ENCODE assay signal across 31 cellular contexts in genomic region chr15:82549199-82549665, GRCh38.
"Had no signal": no experiment of that assay in that cellular context is flagged by ENCODE, and none has a peak within 500 bp of the region (broad histone marks: within the 10 kb centered on the region; RNA-seq: fewer than 3 reads in every experiment).

No MANE protein-coding gene starts in this region.

- H3K4me3 Mint-ChIP-seq: activated B cell treated with CpG ODN at 0.5 μM for 24 hours; activated CD8-positive, alpha-beta T cell treated with anti-CD3 and anti-CD28 coated beads for 36 hours; activated naive CD8-positive, alpha-beta T cell; activated T-cell treated with anti-CD3 and anti-CD28 coated beads, Interleukin-2, amount 50 U/mL, for 24 hours; activated T-cell treated with anti-CD3 and anti-CD28 coated beads, Interleukin-2, amount 50 U/mL, for 72 hours; endodermal cell; T-helper 17 cell; T-helper 2 cell treated with Interferon-gamma antibody and Interleukin-4, amounts not matched to agents 5 μg/mL and 100 μg/mL, for 36 hours had no signal

- H3K27ac ChIP-seq: brain microvascular endothelial cell, dorsolateral prefrontal cortex, gastrocnemius medialis, heart left ventricle, WERI-Rb-1 had no signal

- H3K9me3 ChIP-seq: gastrocnemius medialis, heart left ventricle had no signal

- H3K27me3 ChIP-seq: brain microvascular endothelial cell, dorsolateral prefrontal cortex, gastrocnemius medialis, heart left ventricle had no signal

- DNase-seq: activated B cell treated with CpG ODN at 0.5 μM for 24 hours; activated CD4-positive, alpha-beta T cell treated with anti-CD3 and anti-CD28 coated beads, Interleukin-2, amount 50 U/mL, for 1 hour; activated CD8-positive, alpha-beta memory T cell treated with anti-CD3 and anti-CD28 coated beads, Interleukin-2, amount 50 U/mL, for 48 hours; activated effector memory CD4-positive, alpha-beta T cell treated with Interleukin-2 at 50 U/mL for 16 hours; activated gamma-delta T cell treated with Interleukin-2 at 50 U/mL for 16 hours; activated naive CD4-positive, alpha-beta T cell treated with anti-CD3 and anti-CD28 coated beads, Interleukin-2, amount 50 U/mL, for 16 hours; activated naive CD4-positive, alpha-beta T cell treated with Interleukin-2 at 50 U/mL for 16 hours; activated T-cell treated with anti-CD3 and anti-CD28 coated beads for 4 hours; activated T-cell treated with anti-CD3 and anti-CD28 coated beads, Interleukin-2, amount 50 U/mL, for 24 hours; amniotic stem cell; anterior cingulate cortex; brain microvascular endothelial cell; caudate nucleus; dorsolateral prefrontal cortex; effector memory CD4-positive, alpha-beta T cell; endodermal cell; gastrocnemius medialis; glutamatergic neuron; heart left ventricle; T-helper 1 cell; T-helper 17 cell; T1000; WERI-Rb-1 had no signal

- H3K36me3 ChIP-seq: brain microvascular endothelial cell, gastrocnemius medialis had no signal

- FAIRE-seq: astrocyte, bronchial epithelial cell, colon had no signal

- H3K4me3 ChIP-seq: dorsolateral prefrontal cortex, gastrocnemius medialis, heart left ventricle had no signal

- ATAC-seq: esophagus mucosa, gastrocnemius medialis, heart left ventricle, T-helper 17 cell had no signal

- H3K27me3 Mint-ChIP-seq: activated CD8-positive, alpha-beta T cell treated with anti-CD3 and anti-CD28 coated beads for 36 hours; activated naive CD8-positive, alpha-beta T cell had no signal

- H3K4me1 ChIP-seq: heart left ventricle had no signal

- H3K27ac Mint-ChIP-seq: activated B cell treated with CpG ODN at 0.5 μM for 24 hours; activated CD8-positive, alpha-beta T cell treated with anti-CD3 and anti-CD28 coated beads for 36 hours; activated naive CD8-positive, alpha-beta T cell; activated T-cell treated with anti-CD3 and anti-CD28 coated beads, Interleukin-2, amount 50 U/mL, for 24 hours; activated T-cell treated with anti-CD3 and anti-CD28 coated beads, Interleukin-2, amount 50 U/mL, for 72 hours; endodermal cell; T-helper 17 cell; T-helper 2 cell treated with Interferon-gamma antibody and Interleukin-4, amounts not matched to agents 5 μg/mL and 100 μg/mL, for 36 hours had no signal

- H3K9me3 Mint-ChIP-seq: activated B cell treated with CpG ODN at 0.5 μM for 24 hours; activated CD8-positive, alpha-beta T cell treated with anti-CD3 and anti-CD28 coated beads for 36 hours; activated T-cell treated with anti-CD3 and anti-CD28 coated beads, Interleukin-2, amount 50 U/mL, for 24 hours; activated T-cell treated with anti-CD3 and anti-CD28 coated beads, Interleukin-2, amount 50 U/mL, for 72 hours; endodermal cell; T-helper 2 cell treated with Interferon-gamma antibody and Interleukin-4, amounts not matched to agents 5 μg/mL and 100 μg/mL, for 36 hours had no signal
